Comparison of ENCODE assay signal across 1 cellular context in the genomic region with DNA sequence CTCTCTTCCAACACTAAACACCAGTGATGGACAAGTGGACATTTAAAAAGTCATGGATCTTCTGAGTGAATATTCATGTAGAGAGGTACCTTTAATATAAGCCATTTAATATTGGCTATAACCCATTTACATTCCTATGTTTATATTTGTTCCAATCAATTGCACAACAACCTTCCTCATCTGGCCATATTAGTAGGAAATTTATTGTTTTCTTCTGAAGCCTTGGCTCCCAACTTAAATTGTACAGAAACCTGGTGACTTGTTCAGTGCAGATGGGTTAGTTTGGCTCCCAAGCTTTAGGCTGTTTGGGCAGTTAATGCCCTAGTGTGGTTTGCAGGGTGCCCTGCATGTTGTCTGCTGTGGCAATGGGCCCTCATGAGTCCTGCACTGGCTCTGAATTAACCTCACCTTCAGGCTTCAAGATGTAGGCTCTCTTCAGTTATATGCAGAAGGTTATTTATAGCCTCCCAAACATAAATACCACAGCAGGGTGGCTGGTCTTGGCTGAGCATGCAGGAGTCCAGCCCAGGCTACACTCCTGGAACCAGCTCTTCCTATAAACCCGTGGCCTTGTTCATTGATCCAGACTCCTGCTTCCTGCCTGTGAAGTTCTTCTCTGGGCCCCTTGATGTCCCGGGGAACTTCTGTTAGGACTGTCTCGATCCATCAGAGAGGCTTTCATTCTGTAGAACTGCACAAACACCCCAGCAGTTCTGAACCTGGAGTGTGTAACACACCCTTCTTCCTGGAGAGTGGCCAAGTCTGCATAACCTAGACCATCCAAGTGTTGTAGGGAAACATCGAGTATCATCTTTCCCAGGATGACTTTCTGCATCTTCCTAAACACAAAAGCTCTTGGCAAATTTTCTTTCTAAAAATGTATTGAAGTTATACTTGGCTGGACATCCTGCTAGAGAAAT.
TF ChIP-seq lines count a peak whose summit lies in the region.

No MANE protein-coding gene starts in this region.

TF ChIP-seq in HepG2, 621 proteins besides CTCF, POLR2A, EP300 and RAD21:
- TF ChIP-seq ZNF674 (CRISPR knock-in tag; IDR thresholded peaks at IDR 0.05; ENCODE audit: low read depth): no peak
- TF ChIP-seq DNMT1 (CRISPR knock-in tag; IDR thresholded peaks at IDR 0.05): no peak
- TF ChIP-seq, protein P1, sequence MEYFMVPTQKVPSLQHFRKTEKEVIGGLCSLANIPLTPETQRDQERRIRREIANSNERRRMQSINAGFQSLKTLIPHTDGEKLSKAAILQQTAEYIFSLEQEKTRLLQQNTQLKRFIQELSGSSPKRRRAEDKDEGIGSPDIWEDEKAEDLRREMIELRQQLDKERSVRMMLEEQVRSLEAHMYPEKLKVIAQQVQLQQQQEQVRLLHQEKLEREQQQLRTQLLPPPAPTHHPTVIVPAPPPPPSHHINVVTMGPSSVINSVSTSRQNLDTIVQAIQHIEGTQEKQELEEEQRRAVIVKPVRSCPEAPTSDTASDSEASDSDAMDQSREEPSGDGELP (IDR thresholded peaks at IDR 0.05; ENCODE audit: borderline replicate concordance, low read depth): no peak
- TF ChIP-seq SAP130 (CRISPR knock-in tag; IDR thresholded peaks at IDR 0.05; ENCODE audit: low read depth): no peak
- TF ChIP-seq ZNF124 (CRISPR knock-in tag; IDR thresholded peaks at IDR 0.05): no peak
- TF ChIP-seq, protein P2, sequence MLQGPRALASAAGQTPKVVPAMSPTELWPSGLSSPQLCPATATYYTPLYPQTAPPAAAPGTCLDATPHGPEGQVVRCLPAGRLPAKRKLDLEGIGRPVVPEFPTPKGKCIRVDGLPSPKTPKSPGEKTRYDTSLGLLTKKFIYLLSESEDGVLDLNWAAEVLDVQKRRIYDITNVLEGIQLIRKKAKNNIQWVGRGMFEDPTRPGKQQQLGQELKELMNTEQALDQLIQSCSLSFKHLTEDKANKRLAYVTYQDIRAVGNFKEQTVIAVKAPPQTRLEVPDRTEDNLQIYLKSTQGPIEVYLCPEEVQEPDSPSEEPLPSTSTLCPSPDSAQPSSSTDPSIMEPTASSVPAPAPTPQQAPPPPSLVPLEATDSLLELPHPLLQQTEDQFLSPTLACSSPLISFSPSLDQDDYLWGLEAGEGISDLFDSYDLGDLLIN (CRISPR knock-in tag; IDR thresholded peaks at IDR 0.05; ENCODE audit: borderline replicate concordance): no peak
- no peak for TF ChIP-seq MTF2 (CRISPR knock-in tag; IDR thresholded peaks at IDR 0.05; ENCODE audit: borderline replicate concordance)
- TF ChIP-seq PHB2 (IDR thresholded peaks at IDR 0.05; ENCODE audit: partially characterized antibody): no peak
- no peak for TF ChIP-seq KAT2B (IDR thresholded peaks at IDR 0.05; ENCODE audit: borderline replicate concordance, low read depth, low read length)
- TF ChIP-seq ATF1 (CRISPR knock-in tag; IDR thresholded peaks at IDR 0.05): no peak
- no peak for TF ChIP-seq ZNF672 (CRISPR knock-in tag; IDR thresholded peaks at IDR 0.05)
- TF ChIP-seq, protein P3, sequence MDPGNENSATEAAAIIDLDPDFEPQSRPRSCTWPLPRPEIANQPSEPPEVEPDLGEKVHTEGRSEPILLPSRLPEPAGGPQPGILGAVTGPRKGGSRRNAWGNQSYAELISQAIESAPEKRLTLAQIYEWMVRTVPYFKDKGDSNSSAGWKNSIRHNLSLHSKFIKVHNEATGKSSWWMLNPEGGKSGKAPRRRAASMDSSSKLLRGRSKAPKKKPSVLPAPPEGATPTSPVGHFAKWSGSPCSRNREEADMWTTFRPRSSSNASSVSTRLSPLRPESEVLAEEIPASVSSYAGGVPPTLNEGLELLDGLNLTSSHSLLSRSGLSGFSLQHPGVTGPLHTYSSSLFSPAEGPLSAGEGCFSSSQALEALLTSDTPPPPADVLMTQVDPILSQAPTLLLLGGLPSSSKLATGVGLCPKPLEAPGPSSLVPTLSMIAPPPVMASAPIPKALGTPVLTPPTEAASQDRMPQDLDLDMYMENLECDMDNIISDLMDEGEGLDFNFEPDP (CRISPR knock-in tag; conservative IDR thresholded peaks at IDR 0.05): no peak
- no peak for TF ChIP-seq ZNF547 (CRISPR knock-in tag; IDR thresholded peaks at IDR 0.05)
- TF ChIP-seq, protein P4, sequence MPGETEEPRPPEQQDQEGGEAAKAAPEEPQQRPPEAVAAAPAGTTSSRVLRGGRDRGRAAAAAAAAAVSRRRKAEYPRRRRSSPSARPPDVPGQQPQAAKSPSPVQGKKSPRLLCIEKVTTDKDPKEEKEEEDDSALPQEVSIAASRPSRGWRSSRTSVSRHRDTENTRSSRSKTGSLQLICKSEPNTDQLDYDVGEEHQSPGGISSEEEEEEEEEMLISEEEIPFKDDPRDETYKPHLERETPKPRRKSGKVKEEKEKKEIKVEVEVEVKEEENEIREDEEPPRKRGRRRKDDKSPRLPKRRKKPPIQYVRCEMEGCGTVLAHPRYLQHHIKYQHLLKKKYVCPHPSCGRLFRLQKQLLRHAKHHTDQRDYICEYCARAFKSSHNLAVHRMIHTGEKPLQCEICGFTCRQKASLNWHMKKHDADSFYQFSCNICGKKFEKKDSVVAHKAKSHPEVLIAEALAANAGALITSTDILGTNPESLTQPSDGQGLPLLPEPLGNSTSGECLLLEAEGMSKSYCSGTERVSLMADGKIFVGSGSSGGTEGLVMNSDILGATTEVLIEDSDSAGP (CRISPR knock-in tag; IDR thresholded peaks at IDR 0.05; ENCODE audit: borderline replicate concordance): no peak
- TF ChIP-seq NFKB2 (CRISPR knock-in tag; IDR thresholded peaks at IDR 0.05; ENCODE audit: borderline replicate concordance): no peak
- TF ChIP-seq ZNF121 (CRISPR knock-in tag; IDR thresholded peaks at IDR 0.05): no peak
- TF ChIP-seq KLF16 (CRISPR knock-in tag; IDR thresholded peaks at IDR 0.05): no peak
- TF ChIP-seq EED (CRISPR knock-in tag; IDR thresholded peaks at IDR 0.05): no peak
- TF ChIP-seq, protein P5, sequence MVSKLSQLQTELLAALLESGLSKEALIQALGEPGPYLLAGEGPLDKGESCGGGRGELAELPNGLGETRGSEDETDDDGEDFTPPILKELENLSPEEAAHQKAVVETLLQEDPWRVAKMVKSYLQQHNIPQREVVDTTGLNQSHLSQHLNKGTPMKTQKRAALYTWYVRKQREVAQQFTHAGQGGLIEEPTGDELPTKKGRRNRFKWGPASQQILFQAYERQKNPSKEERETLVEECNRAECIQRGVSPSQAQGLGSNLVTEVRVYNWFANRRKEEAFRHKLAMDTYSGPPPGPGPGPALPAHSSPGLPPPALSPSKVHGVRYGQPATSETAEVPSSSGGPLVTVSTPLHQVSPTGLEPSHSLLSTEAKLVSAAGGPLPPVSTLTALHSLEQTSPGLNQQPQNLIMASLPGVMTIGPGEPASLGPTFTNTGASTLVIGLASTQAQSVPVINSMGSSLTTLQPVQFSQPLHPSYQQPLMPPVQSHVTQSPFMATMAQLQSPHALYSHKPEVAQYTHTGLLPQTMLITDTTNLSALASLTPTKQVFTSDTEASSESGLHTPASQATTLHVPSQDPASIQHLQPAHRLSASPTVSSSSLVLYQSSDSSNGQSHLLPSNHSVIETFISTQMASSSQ (IDR thresholded peaks at IDR 0.05; ENCODE audit: low read depth): no peak
- TF ChIP-seq, protein P5 (CRISPR knock-in tag; IDR thresholded peaks at IDR 0.05; ENCODE audit: borderline replicate concordance): no peak
- TF ChIP-seq RBAK (CRISPR knock-in tag; IDR thresholded peaks at IDR 0.05): no peak
